ENCODE assay signal across 20 cellular contexts in the genomic region with DNA sequence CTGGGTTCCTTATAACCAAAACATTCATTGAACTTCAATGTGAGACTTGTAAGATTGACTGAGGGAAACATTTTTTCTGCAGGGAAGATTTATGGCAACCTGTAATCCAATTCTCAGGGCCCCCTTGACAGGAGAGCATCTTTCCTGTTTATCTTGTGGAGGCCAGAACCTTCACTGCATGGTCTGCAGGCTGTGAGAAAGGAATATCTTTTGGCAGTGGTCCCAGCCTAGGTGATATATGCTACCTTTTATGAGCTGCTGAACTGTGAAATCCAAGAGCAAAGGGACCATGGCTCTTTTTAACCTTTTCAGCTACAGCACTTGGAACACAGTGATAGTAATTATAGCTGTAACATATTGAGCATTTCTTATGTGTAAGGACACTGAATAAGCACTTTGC.
"Had no signal": no experiment of that assay in that cellular context is flagged by ENCODE, and none has a peak within 500 bp of the region (broad histone marks: within the 10 kb centered on the region; RNA-seq: fewer than 3 reads in every experiment).

No MANE protein-coding gene starts in this region.

- H3K4me3 ChIP-seq: heart left ventricle, right lobe of liver, skin epidermis, thyroid gland, upper lobe of right lung had no signal

- H3K9me3 ChIP-seq: heart left ventricle, right lobe of liver, thyroid gland, upper lobe of right lung had no signal

- H3K9me3 Mint-ChIP-seq: activated naive CD8-positive, alpha-beta T cell treated with anti-CD3 and anti-CD28 coated beads for 36 hours; activated T-cell treated with anti-CD3 and anti-CD28 coated beads, Interleukin-2, amount 50 U/mL, for 24 hours; natural killer cell treated with Interleukin-12 subunit alpha and Interleukin-12 subunit beta and Interleukin-15 and Interleukin-18, amount 100 ng/mL, for 72 hours; stimulated activated naive CD8-positive, alpha-beta T cell treated with anti-CD3 and anti-CD28 coated beads, Interleukin-15, Interleukin-2, amounts not matched to agents 100 ng/mL and 50 ng/mL, for 24 hours had no signal

- H3K27ac Mint-ChIP-seq: activated naive CD8-positive, alpha-beta T cell treated with anti-CD3 and anti-CD28 coated beads for 36 hours; activated T-cell treated with anti-CD3 and anti-CD28 coated beads, Interleukin-2, amount 50 U/mL, for 24 hours; natural killer cell treated with Interleukin-12 subunit alpha and Interleukin-12 subunit beta and Interleukin-15 and Interleukin-18, amount 100 ng/mL, for 72 hours; stimulated activated naive CD8-positive, alpha-beta T cell treated with anti-CD3 and anti-CD28 coated beads, Interleukin-15, Interleukin-2, amounts not matched to agents 100 ng/mL and 50 ng/mL, for 24 hours; WTC11 had no signal

- DNase-seq: activated CD4-positive, alpha-beta T cell treated with anti-CD3 and anti-CD28 coated beads, Interleukin-2, amount 50 U/mL, for 4 hours; activated CD8-positive, alpha-beta memory T cell treated with anti-CD3 and anti-CD28 coated beads for 24 hours; activated CD8-positive, alpha-beta memory T cell treated with anti-CD3 and anti-CD28 coated beads, Interleukin-2, amount 50 U/mL, for 4 hours; activated naive CD4-positive, alpha-beta T cell treated with Interleukin-2 at 50 U/mL for 16 hours; activated naive CD8-positive, alpha-beta T cell treated with anti-CD3 and anti-CD28 coated beads for 36 hours; activated T-cell treated with anti-CD3 and anti-CD28 coated beads, Interleukin-2, amount 50 U/mL, for 24 hours; central memory CD4-positive, alpha-beta T cell; heart left ventricle; right lobe of liver; stimulated activated CD4-positive, alpha-beta T cell treated with anti-CD3 and anti-CD28 coated beads, Interleukin-1b, Interleukin-23, amount 100 ng/mL, for 48 hours; substantia nigra; T1000; thyroid gland; upper lobe of right lung had no signal

- H3K4me1 Mint-ChIP-seq: activated naive CD8-positive, alpha-beta T cell treated with anti-CD3 and anti-CD28 coated beads for 36 hours had no signal

- H3K4me3 Mint-ChIP-seq: activated naive CD8-positive, alpha-beta T cell treated with anti-CD3 and anti-CD28 coated beads for 36 hours; activated T-cell treated with anti-CD3 and anti-CD28 coated beads, Interleukin-2, amount 50 U/mL, for 24 hours; natural killer cell treated with Interleukin-12 subunit alpha and Interleukin-12 subunit beta and Interleukin-15 and Interleukin-18, amount 100 ng/mL, for 72 hours; stimulated activated naive CD8-positive, alpha-beta T cell treated with anti-CD3 and anti-CD28 coated beads, Interleukin-15, Interleukin-2, amounts not matched to agents 100 ng/mL and 50 ng/mL, for 24 hours; WTC11 had no signal

- ATAC-seq: heart left ventricle; natural killer cell treated with Interleukin-12 subunit alpha and Interleukin-12 subunit beta and Interleukin-15 and Interleukin-18, amount 100 ng/mL, for 72 hours; right lobe of liver; upper lobe of right lung; WTC11 had no signal

- H3K27me3 ChIP-seq: right lobe of liver, thyroid gland had no signal

- H3K27ac ChIP-seq: heart left ventricle, right lobe of liver, skin epidermis, thyroid gland, upper lobe of right lung had no signal

- H3K36me3 ChIP-seq: heart left ventricle, right lobe of liver, thyroid gland, upper lobe of right lung had no signal

- H3K36me3 Mint-ChIP-seq: activated naive CD8-positive, alpha-beta T cell treated with anti-CD3 and anti-CD28 coated beads for 36 hours; natural killer cell treated with Interleukin-12 subunit alpha and Interleukin-12 subunit beta and Interleukin-15 and Interleukin-18, amount 100 ng/mL, for 72 hours had no signal

- H3K4me1 ChIP-seq: heart left ventricle, right lobe of liver, thyroid gland, upper lobe of right lung had no signal

- FAIRE-seq: astrocyte, islet of Langerhans had no signal
